9 cellular contexts compared by ENCODE assay signal in genomic region chr6:110178626-110179405, GRCh38. TPM values are rescaled to one million over a fixed set of nuclear protein-coding genes. Genes with fewer than 3 reads are reported as not detected.
A peak's percentile ranks its signal among the peaks of the same experiment; 100 is the strongest.
DNase-seq lines count a peak whose midpoint lies in the region; ATAC-seq and TF ChIP-seq lines count a peak whose summit lies in the region.
"Had no signal": no experiment of that assay in that cellular context is flagged by ENCODE, and none has a peak within 500 bp of the region (broad histone marks: within the 10 kb centered on the region; RNA-seq: fewer than 3 reads in every experiment).

No MANE protein-coding gene starts in this region.

- peak; percentile 29 to 38 for ATAC-seq in left cardiac atrium

- intact Hi-C loops in Calu3 (cut with micrococcal nuclease; ENCODE audit: unreplicated experiment): loop anchor here (1.0 to 2.0 kb wide), 2 partner anchors 181 to 212 kb away; no protein-coding TSS in a partner anchor
- intact Hi-C loops in adrenal gland (cut with DNase I): no loop called here
- intact Hi-C loops in left cardiac atrium (cut with DNase I): loop anchor here in 1 of 2 donors (2.0 kb wide), 1 partner anchor 212 kb away; no protein-coding TSS in a partner anchor

- TF ChIP-seq POLR2A in adrenal gland (IDR thresholded peaks at IDR 0.05): no peak

- no peaks in the 10 kb centered on the region for H3K4me1 Mint-ChIP-seq in Calu3 (ENCODE audit: low read depth, unreplicated experiment)
- H3K4me1 Mint-ChIP-seq in type B pancreatic cell (ENCODE audit: unreplicated experiment): peaks cover 17% of the 10 kb centered on the region

- H3K27me3 Mint-ChIP-seq in Calu3 (ENCODE audit: unreplicated experiment) (no peaks in the 10 kb centered on the region), type B pancreatic cell (no peaks in the 10 kb centered on the region)

- H3K4me1 ChIP-seq in adrenal gland (replicated peaks in 1 of 2): peaks cover 13 to 37% of the 10 kb centered on the region in 2 donors

- no peak overlapping the region for H3K4me3 Mint-ChIP-seq in Calu3 (ENCODE audit: low read depth, unreplicated experiment)
- peak overlapping the region; percentile 91 for H3K4me3 Mint-ChIP-seq in type B pancreatic cell
- H3K4me3 Mint-ChIP-seq: dendritic cell treated with granulocyte-macrophage colony-stimulating factor and Interleukin-4, amounts not matched to agents 40 ng/mL and 50 ng/mL, for 4 days had no signal

- H3K36me3 Mint-ChIP-seq in Calu3 (ENCODE audit: insufficient read depth, unreplicated experiment) (no peaks in the 10 kb centered on the region), type B pancreatic cell (peaks cover 4% of the 10 kb centered on the region)

- H3K27me3 ChIP-seq in H7 (ENCODE audit: control insufficient read depth, insufficient read depth, low read length): no peaks in the 10 kb centered on the region
- H3K27me3 ChIP-seq in adrenal gland: no peaks in the 10 kb centered on the region

- H3K9me3 Mint-ChIP-seq in Calu3 (ENCODE audit: low read depth, unreplicated experiment) (no peaks in the 10 kb centered on the region), type B pancreatic cell (no peaks in the 10 kb centered on the region)
- H3K9me3 Mint-ChIP-seq: dendritic cell treated with granulocyte-macrophage colony-stimulating factor and Interleukin-4, amounts not matched to agents 40 ng/mL and 50 ng/mL, for 4 days had no signal

- H3K27ac ChIP-seq in adrenal gland: peak overlapping the region in 4 of 5 donors; percentile 24 to 82 (median 68)

- H3K4me3 ChIP-seq in H7 (ENCODE audit: insufficient read depth, low read depth, low read length) (peak overlapping the region; percentile 91), adrenal gland (peak overlapping the region; percentile 38 to 79 (median 58))

- H3K27ac Mint-ChIP-seq in Calu3 (ENCODE audit: unreplicated experiment): no peak overlapping the region
- peak overlapping the region; percentile 75 for H3K27ac Mint-ChIP-seq in type B pancreatic cell
- H3K27ac Mint-ChIP-seq: dendritic cell treated with granulocyte-macrophage colony-stimulating factor and Interleukin-4, amounts not matched to agents 40 ng/mL and 50 ng/mL, for 4 days had no signal

- WGBS in adrenal gland, 4 donors: 0% methylated on average over 21 to 66 of the region's 66 CpGs

- H3K36me3 ChIP-seq in H7 (replicated peaks; ENCODE audit: control insufficient read depth, insufficient read depth, low read length) (no peaks in the 10 kb centered on the region; the same call in 1 of the 2 replicates), adrenal gland (replicated peaks in 1 of 2) (no peaks in the 10 kb centered on the region)

- no peaks in the 10 kb centered on the region for H3K9me3 ChIP-seq in adrenal gland (replicated peaks in 1 of 3)

- BruUV-seq in Calu3 (replicated peaks; lab: Mats Ljungman, UMichigan): no TSS peak

- CTCF ChIA-PET in Calu3 (lab: Charles Lee): interaction anchor here (0.6 to 2.0 kb wide), 6 partner anchors 47 to 1422 kb away, joined by 3 to 7 read pairs (median 4); no protein-coding TSS in a partner anchor

- TF ChIP-seq CTCF in Calu3 (IDR thresholded peaks at IDR 0.05; ENCODE audit: unreplicated experiment): no peak
- peak; percentile 42 to 85 (median 59) for TF ChIP-seq CTCF in adrenal gland (IDR thresholded peaks at IDR 0.05)
- peak; percentile 68 for TF ChIP-seq CTCF in type B pancreatic cell (conservative IDR thresholded peaks at IDR 0.05)

- peak; percentile 40 for DNase-seq in Calu3
- peak; percentile 59 for DNase-seq in H7
- peak; percentile 48 for DNase-seq in NCI-H128 (lab: John Stamatoyannopoulos, UW; ENCODE audit: unreplicated experiment)
- DNase-seq in SW480 (ENCODE audit: low spot score): peak; percentile 86
- peak; percentile 40 to 73 (median 49) for DNase-seq in adrenal gland
- DNase-seq in left cardiac atrium: peak; percentile 48
- DNase-seq in pons (ENCODE audit: low spot score): peak; percentile 90
- peak; percentile 76 for DNase-seq in type B pancreatic cell (ENCODE audit: extremely low spot score, unreplicated experiment)

RNA-seq across cellular contexts. Expression of gene WASF1, which starts 0.7 kb away (rescaled TPM):
- total RNA-seq in Calu3 (2022) (11.3 and 12.7 TPM in 2 replicates), adrenal gland (10 to 100 TPM in 3 of 8 donors, 1 to 10 TPM in 5; 4.7 to 13.0 (median 8.9) TPM), left cardiac atrium (1 to 10 TPM; 3.0 to 3.2 TPM), type B pancreatic cell (ENCODE audit: low replicate concordance) (17.7 and 120 TPM in 2 replicates)
- total RNA-seq in H7 (2014; rRNA removed; shearing (Covaris generic)): 15.3 and 17.6 TPM in 2 replicates
- 10 to 100 TPM in 2 of 3 donors, 1 to 10 TPM in 1; 8.2 to 23.7 (median 16.2) TPM for polyA plus RNA-seq in adrenal gland

RNA-seq across cellular contexts. Expression of gene CDC40, which starts 1.4 kb away (rescaled TPM):
- total RNA-seq in Calu3 (2022) (22.7 and 24.5 TPM in 2 replicates), adrenal gland (10 to 100 TPM; 17.8 to 41.8 (median 29.0) TPM), left cardiac atrium (10 to 100 TPM; 13.9 to 15.8 TPM), type B pancreatic cell (ENCODE audit: low replicate concordance) (18.6 and 42.8 TPM in 2 replicates)
- 23.1 and 32.6 TPM in 2 replicates for total RNA-seq in H7 (2014; rRNA removed; shearing (Covaris generic))
- 10 to 100 TPM in 1 of 3 donors, 1 to 10 TPM in 2; 5.3 to 46.9 (median 7.7) TPM for polyA plus RNA-seq in adrenal gland

Comparison
In these comparisons a context has a peak if more than half of its experiments do, and no peak if none do; other contexts are left out.
1. Peak in every context shown above with its lines: DNase-seq, ATAC-seq, H3K4me3 ChIP-seq and H3K27ac ChIP-seq.
2. DNase-seq: peak in every context shown above with its lines; median percentile 90 in pons; 86 in SW480; 76 in type B pancreatic cell; 59 in H7; 49 in adrenal gland; 48 in NCI-H128; 48 in left cardiac atrium; 40 in Calu3.